17 cellular contexts compared by ENCODE assay signal in genomic region chrX:40165206-40165605, GRCh38.
DNase-seq lines count a peak whose midpoint lies in the region; ATAC-seq, FAIRE-seq and TF ChIP-seq lines count a peak whose summit lies in the region.
"Had no signal": no experiment of that assay in that cellular context is flagged by ENCODE, and none has a peak within 500 bp of the region (broad histone marks: within the 10 kb centered on the region; RNA-seq: fewer than 3 reads in every experiment).

No MANE protein-coding gene starts in this region.

- in situ Hi-C loops in GM13976 (cut with MboI; ENCODE audit: low sequenced_read_pairs, unreplicated experiment), result loop anchor here (10.0 kb wide), 1 partner anchor 60 kb away; no protein-coding TSS in a partner anchor

- intact Hi-C loops in CD4-positive, alpha-beta T cell (cut with DNase I, micrococcal nuclease), result loop anchor here (5.0 to 10.0 kb wide), 3 partner anchors 153 to 430 kb away; no protein-coding TSS in a partner anchor

- no peaks in the 10 kb centered on the region for H3K79me2 ChIP-seq in osteoblast (ENCODE audit: insufficient read depth, low read length)

- no peak for TF ChIP-seq RAD21 in liver (IDR thresholded peaks at IDR 0.05)

- TF ChIP-seq CTCF in CD4-positive, alpha-beta T cell (IDR thresholded peaks at IDR 0.05), result no peak
- no peak for TF ChIP-seq CTCF in chondrocyte (IDR thresholded peaks at IDR 0.05)
- TF ChIP-seq CTCF in liver (IDR thresholded peaks at IDR 0.05; ENCODE audit: low read depth, low read length, missing input control), result no peak
- TF ChIP-seq CTCF in osteoblast (IDR thresholded peaks at IDR 0.05; ENCODE audit: extremely low read depth, low read depth, low read length), result no peak
- TF ChIP-seq CTCF in mesothelial cell of epicardium (IDR thresholded peaks at IDR 0.05; ENCODE audit: unreplicated experiment), result no peak
- no peak for TF ChIP-seq CTCF in GM13976 (IDR thresholded peaks at IDR 0.05; ENCODE audit: borderline replicate concordance, control extremely low read depth, extremely low read depth, insufficient read depth, missing control alignments)

- no peak overlapping the region for H3K9ac ChIP-seq in liver (ENCODE audit: low read depth in 1 of 2, low read length in 2 of 2)

- peaks cover 2 to 30% (median 12%) of the 10 kb centered on the region in 4 donors for H3K4me1 ChIP-seq in liver (ENCODE audit: control insufficient read depth in 4 of 4, insufficient read depth in 4 of 4, low read length in 3 of 4)
- peaks cover 16% of the 10 kb centered on the region for H3K4me1 ChIP-seq in osteoblast (ENCODE audit: insufficient read depth, low read length)

- POLR2A ChIA-PET in CD4-positive, alpha-beta T cell (lab: Charles Lee), result interaction anchor here (1.2 to 2.2 kb wide), 2 partner anchors 11 to 13 kb away, joined by 3 to 10 read pairs; no protein-coding TSS in a partner anchor

- no peak overlapping the region for H3K27ac ChIP-seq in CD4-positive, alpha-beta T cell (ENCODE audit: low read depth, low read length)
- H3K27ac ChIP-seq in liver (ENCODE audit: low read depth in 1 of 2, low read length in 2 of 2) (no peak overlapping the region), osteoblast (ENCODE audit: low read depth, low read length) (no peak overlapping the region)
- H3K27ac ChIP-seq: C4-2B had no signal

- CTCF ChIA-PET in CD4-positive, alpha-beta T cell (lab: Charles Lee), result interaction anchor here (1.6 kb wide), 1 partner anchor 12 kb away, joined by 3 read pairs; no protein-coding TSS in a partner anchor

- no peaks in the 10 kb centered on the region for H3K9me3 ChIP-seq in CD4-positive, alpha-beta T cell (ENCODE audit: control insufficient read depth, low read length)
- no peaks in the 10 kb centered on the region for H3K9me3 ChIP-seq in liver (ENCODE audit: control insufficient read depth in 4 of 4, low read length in 3 of 4)
- no peaks in the 10 kb centered on the region for H3K9me3 ChIP-seq in osteoblast (ENCODE audit: low read depth, low read length)
- H3K9me3 ChIP-seq: HAP-1 had no signal

- H3K36me3 Mint-ChIP-seq in CD4-positive, alpha-beta T cell (ENCODE audit: low read depth), result no peaks in the 10 kb centered on the region
- H3K36me3 Mint-ChIP-seq in chondrocyte (ENCODE audit: low read depth), result no peaks in the 10 kb centered on the region
- H3K36me3 Mint-ChIP-seq in mesothelial cell of epicardium, result no peaks in the 10 kb centered on the region
- H3K36me3 Mint-ChIP-seq: CD8-positive, alpha-beta T cell had no signal

- H3K27me3 Mint-ChIP-seq in CD4-positive, alpha-beta T cell, result no peaks in the 10 kb centered on the region
- no peaks in the 10 kb centered on the region for H3K27me3 Mint-ChIP-seq in chondrocyte (ENCODE audit: low read depth)
- peaks cover 30% of the 10 kb centered on the region for H3K27me3 Mint-ChIP-seq in mesothelial cell of epicardium (ENCODE audit: low read depth)

- no peak for ATAC-seq in CD4-positive, alpha-beta T cell (ENCODE audit: poor library complexity)
- ATAC-seq: CD8-positive, alpha-beta T cell; GM23338 had no signal

- DNase-seq in CD4-positive, alpha-beta T cell, result no peak
- DNase-seq in chondrocyte (ENCODE audit: low spot score), result peak; percentile 56
- DNase-seq in osteoblast (ENCODE audit: insufficient read length, low spot score, missing footprints), result peak; percentile 57
- no peak for DNase-seq in mesothelial cell of epicardium (ENCODE audit: low spot score in 2 of 2, unreplicated experiment in 2 of 2)
- no peak for DNase-seq in GM13976 (ENCODE audit: low spot score)
- DNase-seq in RCC 7860 (ENCODE audit: low spot score), result no peak
- DNase-seq in stimulated activated CD4-positive, alpha-beta T cell treated with anti-CD3 and anti-CD28 coated beads, Interleukin-12 subunit alpha, Interleukin-12 subunit beta, amount 100 ng/mL, for 4 hours, result no peak
- DNase-seq: ACHN; CD8-positive, alpha-beta T cell; DMS53; HFFc6 had no signal

- peaks cover 30% of the 10 kb centered on the region for H3K4me1 Mint-ChIP-seq in CD4-positive, alpha-beta T cell (ENCODE audit: low read depth)
- H3K4me1 Mint-ChIP-seq in chondrocyte (ENCODE audit: low read depth) (peaks cover 26% of the 10 kb centered on the region), mesothelial cell of epicardium (peaks cover 37% of the 10 kb centered on the region)

- H4K20me1 ChIP-seq in osteoblast (ENCODE audit: insufficient read depth, low read length), result no peaks in the 10 kb centered on the region

- no peak overlapping the region for H3K4me3 Mint-ChIP-seq in CD4-positive, alpha-beta T cell
- H3K4me3 Mint-ChIP-seq in chondrocyte (ENCODE audit: unreplicated experiment), result no peak overlapping the region
- H3K4me3 Mint-ChIP-seq in mesothelial cell of epicardium, result no peak overlapping the region
- H3K4me3 Mint-ChIP-seq: CD8-positive, alpha-beta T cell; HFFc6 had no signal

- FAIRE-seq in RCC 7860 (lab: Jason Lieb, UNC), result no peak
- FAIRE-seq: GM18507, HTR-8/SVneo had no signal

- WGBS in liver, result 57% methylated on average over 5 of the region's 5 CpGs

- H2AFZ ChIP-seq in osteoblast (ENCODE audit: low read length), result no peak overlapping the region
- H2AFZ ChIP-seq: GM23338 had no signal

- no peaks in the 10 kb centered on the region for H3K36me3 ChIP-seq in liver (ENCODE audit: control insufficient read depth in 4 of 4, insufficient read depth in 3 of 4, low read depth in 1 of 4, low read length in 3 of 4)
- H3K36me3 ChIP-seq in osteoblast (ENCODE audit: insufficient read depth, low read length), result no peaks in the 10 kb centered on the region
- H3K36me3 ChIP-seq: HAP-1 had no signal

- H3K27me3 ChIP-seq in CD4-positive, alpha-beta T cell (ENCODE audit: control insufficient read depth, insufficient read depth, low read length), result no peaks in the 10 kb centered on the region
- no peaks in the 10 kb centered on the region for H3K27me3 ChIP-seq in liver (ENCODE audit: control insufficient read depth in 4 of 4, insufficient read depth in 4 of 4, low read length in 3 of 4)
- peaks cover 29% of the 10 kb centered on the region for H3K27me3 ChIP-seq in osteoblast (ENCODE audit: insufficient read depth, low read length)

- no peak overlapping the region for H3K4me3 ChIP-seq in liver (ENCODE audit: low read depth in 1 of 3, low read length in 3 of 3)
- no peak overlapping the region for H3K4me3 ChIP-seq in osteoblast (ENCODE audit: insufficient read depth, low read length)
- H3K4me3 ChIP-seq: GM23338, HAP-1 had no signal

- H3K27ac Mint-ChIP-seq in CD4-positive, alpha-beta T cell, result peak overlapping the region; percentile 24
- H3K27ac Mint-ChIP-seq in chondrocyte (ENCODE audit: unreplicated experiment) (no peak overlapping the region), mesothelial cell of epicardium (no peak overlapping the region)
- H3K27ac Mint-ChIP-seq: CD8-positive, alpha-beta T cell; GM23338; HFFc6 had no signal

- H3K9me3 Mint-ChIP-seq in CD4-positive, alpha-beta T cell, result no peaks in the 10 kb centered on the region
- H3K9me3 Mint-ChIP-seq in chondrocyte (ENCODE audit: low read depth) (no peaks in the 10 kb centered on the region), mesothelial cell of epicardium (peaks cover 11% of the 10 kb centered on the region)
- H3K9me3 Mint-ChIP-seq: CD8-positive, alpha-beta T cell; GM23338; HFFc6 had no signal

- no peak overlapping the region for H3K4me2 ChIP-seq in osteoblast (ENCODE audit: insufficient read depth, low read length)
- H3K4me2 ChIP-seq: GM23338 had no signal

TF ChIP-seq in liver, 16 proteins besides CTCF, POLR2A, EP300 and RAD21:
- TF ChIP-seq MAX (IDR thresholded peaks at IDR 0.05), result no peak
- no peak for TF ChIP-seq HNF4A (conservative IDR thresholded peaks at IDR 0.05)
- TF ChIP-seq SP1 (IDR thresholded peaks at IDR 0.05), result peak; percentile 4
- TF ChIP-seq RXRA (IDR thresholded peaks at IDR 0.05), result peak in 1 of 2 donors; percentile 24
- no peak for TF ChIP-seq FOXA1 (IDR thresholded peaks at IDR 0.05)
- no peak for TF ChIP-seq JUND (IDR thresholded peaks at IDR 0.05)
- no peak for TF ChIP-seq GABPA (IDR thresholded peaks at IDR 0.05 in 1 of 2, conservative IDR thresholded peaks at IDR 0.05 in 1 of 2)
- TF ChIP-seq YY1 (IDR thresholded peaks at IDR 0.05), result no peak
- TF ChIP-seq EGR1 (IDR thresholded peaks at IDR 0.05; ENCODE audit: low read depth in 2 of 2), result no peak

Comparison
In these comparisons a context has a peak if more than half of its experiments do, and no peak if none do; other contexts are left out.
1. DNase-seq: peak in chondrocyte (single experiment) and osteoblast (single experiment); none in CD4-positive, alpha-beta T cell (0 of 10), mesothelial cell of epicardium (0 of 2), GM13976 (single experiment), RCC 7860 (single experiment) and stimulated activated CD4-positive, alpha-beta T cell treated with anti-CD3 and anti-CD28 coated beads, Interleukin-12 subunit alpha, Interleukin-12 subunit beta, amount 100 ng/mL, for 4 hours (single experiment).